8 cellular contexts compared by ENCODE assay signal in genomic region chr12:6752181-6752930, GRCh38. TPM values are rescaled to one million over a fixed set of nuclear protein-coding genes. Genes with fewer than 3 reads are reported as not detected.
A peak's percentile ranks its signal among the peaks of the same experiment; 100 is the strongest.
DNase-seq lines count a peak whose midpoint lies in the region; ATAC-seq lines count a peak whose summit lies in the region.

No MANE protein-coding gene starts in this region.

- H3K4me1 ChIP-seq in iPS-20b (ENCODE audit: insufficient read depth, low read length) (peaks cover 7% of the 10 kb centered on the region; the same call in 1 of the 2 replicates), skeletal muscle satellite cell (ENCODE audit: control insufficient read depth, insufficient read depth, low read length) (peaks cover 15% of the 10 kb centered on the region)

- H3K27ac ChIP-seq in iPS-20b (ENCODE audit: low read length), result peak overlapping the region; percentile 90

- H3K9ac ChIP-seq in iPS-20b (ENCODE audit: low read depth, low read length) (peak overlapping the region; percentile 93), skeletal muscle satellite cell (ENCODE audit: low read depth, low read length) (peak overlapping the region; percentile 95)

- peak overlapping the region; percentile 96 for H3K4me2 ChIP-seq in skeletal muscle satellite cell (ENCODE audit: low read length)

- no peaks in the 10 kb centered on the region for H3K27me3 ChIP-seq in iPS-20b (ENCODE audit: insufficient read depth, low read length)
- no peaks in the 10 kb centered on the region for H3K27me3 ChIP-seq in skeletal muscle satellite cell (ENCODE audit: control insufficient read depth, insufficient read depth, low read length)

- H3K36me3 ChIP-seq in iPS-20b (ENCODE audit: insufficient read depth, low read depth, low read length), result peaks cover 47% of the 10 kb centered on the region
- peaks cover 45% of the 10 kb centered on the region for H3K36me3 ChIP-seq in skeletal muscle satellite cell (ENCODE audit: insufficient read depth, low read length)

- H3K4me3 ChIP-seq in iPS-20b (ENCODE audit: low read length) (peak overlapping the region; percentile 86), skeletal muscle satellite cell (ENCODE audit: low read length) (peak overlapping the region; percentile 96)

- no peaks in the 10 kb centered on the region for H3K9me3 ChIP-seq in iPS-20b (ENCODE audit: insufficient read depth, low read depth, low read length)
- H3K9me3 ChIP-seq in skeletal muscle satellite cell (replicated peaks; ENCODE audit: low read length), result no peaks in the 10 kb centered on the region

- peak; percentile 35 for DNase-seq in 8988T
- DNase-seq in NCI-H2171 treated with DMSO at 0.1 percent for 48 hours (lab: John Stamatoyannopoulos, UW), result peak; percentile 87
- DNase-seq in astrocyte of the hippocampus (ENCODE audit: low read depth, low spot score), result peak; percentile 65
- no peak for DNase-seq in NCI-H446 treated with DMSO at 0.1 percent for 48 hours (lab: John Stamatoyannopoulos, UW)

- ATAC-seq in GM18511 (IDR thresholded peaks at IDR 0.05; ENCODE audit: unreplicated experiment) (peak; percentile 11), HG03135 (IDR thresholded peaks at IDR 0.05; ENCODE audit: unreplicated experiment) (no peak)

RNA-seq across cellular contexts. Expression of gene MLF2, which starts 0.6 kb away (rescaled TPM):
- 140 and 177 TPM in 2 replicates for total RNA-seq in skeletal muscle satellite cell (2012; rRNA removed)

RNA-seq across cellular contexts. Expression of gene PTMS, which starts 13.8 kb away (rescaled TPM):
- total RNA-seq in skeletal muscle satellite cell (2012; rRNA removed), result 50.5 and 63.9 TPM in 2 replicates

RNA-seq across cellular contexts. Expression of gene LAG3, which starts 20.0 kb away (rescaled TPM):
- under 0.01 TPM in 1 of 2 replicates, not detected in the other for total RNA-seq in skeletal muscle satellite cell (2012; rRNA removed)

RNA-seq across cellular contexts. Expression of gene COPS7A, which starts 28.5 kb away (rescaled TPM):
- total RNA-seq in skeletal muscle satellite cell (2012; rRNA removed), result 95.3 and 114 TPM in 2 replicates

RNA-seq across cellular contexts. Expression of gene CD4, which starts 37.0 kb away (rescaled TPM):
- not detected in 2 replicates for total RNA-seq in skeletal muscle satellite cell (2012; rRNA removed)
